In genomic region chr12:57452937-57453509, GRCh38 we compare ENCODE assay signal across 2 cellular contexts.
A peak's percentile ranks its signal among the peaks of the same experiment; 100 is the strongest.
TF ChIP-seq lines count a peak whose summit lies in the region.

No MANE protein-coding gene starts in this region.

TF ChIP-seq in WTC11, 78 proteins besides CTCF, POLR2A, EP300 and RAD21:
- TF ChIP-seq NR2C2 (CRISPR knock-in tag; IDR thresholded peaks at IDR 0.05) (no peak), ATF3 (CRISPR knock-in tag; conservative IDR thresholded peaks at IDR 0.05) (no peak), ZNF121 (CRISPR knock-in tag; IDR thresholded peaks at IDR 0.05) (peak; percentile 61; the same call in 1 of the 2 replicates), ZNF219 (CRISPR knock-in tag; IDR thresholded peaks at IDR 0.05; ENCODE audit: borderline replicate concordance) (no peak), USF2 (CRISPR knock-in tag; IDR thresholded peaks at IDR 0.05) (no peak), PRRX2 (CRISPR knock-in tag; IDR thresholded peaks at IDR 0.05) (no peak), SMAD3 (CRISPR knock-in tag; IDR thresholded peaks at IDR 0.05; ENCODE audit: borderline replicate concordance) (no peak), MAX (CRISPR knock-in tag; IDR thresholded peaks at IDR 0.05) (peak; percentile 63; the same call in 1 of the 2 replicates), SMAD4 (CRISPR knock-in tag; IDR thresholded peaks at IDR 0.05) (no peak), TEAD1 (CRISPR knock-in tag; IDR thresholded peaks at IDR 0.05) (no peak)

TF ChIP-seq in endothelial cell of umbilical vein, 7 proteins besides CTCF, POLR2A, EP300 and RAD21:
- TF ChIP-seq EZH2 (IDR thresholded peaks at IDR 0.05; ENCODE audit: borderline replicate concordance, low read depth, low read length, severe bottlenecking) (no peak), JUN (IDR thresholded peaks at IDR 0.05; ENCODE audit: borderline replicate concordance, insufficient read depth, insufficient read length, low read depth) (no peak), POLR2AphosphoS5 (IDR thresholded peaks at IDR 0.05; ENCODE audit: insufficient read depth, low read depth, low read length) (no peak), GATA2 (IDR thresholded peaks at IDR 0.05; ENCODE audit: insufficient read depth, insufficient read length, low read depth, low read length) (no peak), MYC (IDR thresholded peaks at IDR 0.05; ENCODE audit: low read depth, low read length) (no peak), FOS (IDR thresholded peaks at IDR 0.05; ENCODE audit: borderline replicate concordance, insufficient read depth, low read length) (no peak), MAX (IDR thresholded peaks at IDR 0.05; ENCODE audit: insufficient read depth, insufficient read length) (peak; percentile 19)
